1 cellular context compared by ENCODE assay signal in the genomic region with DNA sequence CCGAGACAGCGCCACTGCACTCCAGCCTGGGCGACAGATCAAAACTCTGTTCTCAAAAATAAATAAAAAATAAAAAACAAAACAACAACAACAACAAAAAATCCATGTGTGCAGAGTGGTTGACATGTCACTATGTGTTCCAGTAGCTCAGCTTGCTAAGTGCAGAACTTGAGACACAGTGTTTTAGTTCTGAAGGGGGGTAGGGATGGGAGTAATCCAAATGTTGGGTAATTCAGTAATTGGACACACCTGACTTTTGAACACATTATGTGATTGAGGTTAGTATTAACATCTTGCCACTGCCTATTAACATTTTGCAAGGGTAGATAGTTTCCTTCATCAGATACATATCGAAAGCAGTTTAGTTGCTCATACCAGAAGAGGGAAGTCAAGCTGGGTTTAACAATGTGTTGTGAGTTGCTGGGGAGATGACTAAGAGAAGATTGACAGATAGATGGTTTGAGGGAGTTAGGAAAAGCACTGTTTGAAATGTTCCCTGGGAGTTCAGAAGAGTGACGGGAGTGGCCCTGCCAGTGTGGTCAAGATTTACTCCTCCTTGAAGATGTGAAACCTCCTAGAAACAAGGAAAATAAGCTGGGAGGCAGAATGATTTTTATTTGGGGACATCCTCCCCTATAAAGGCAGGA.
TF ChIP-seq lines count a peak whose summit lies in the region.

No MANE protein-coding gene starts in this region.

TF ChIP-seq in H1, 55 proteins besides CTCF, POLR2A, EP300 and RAD21:
- TF ChIP-seq MAFK (IDR thresholded peaks at IDR 0.05; ENCODE audit: low read depth, low read length): no peak
- TF ChIP-seq SIN3A (conservative IDR thresholded peaks at IDR 0.05 in 1 of 2, IDR thresholded peaks at IDR 0.05 in 1 of 2; ENCODE audit: low read depth in 1 of 2, low read length in 2 of 2): no peak
- TF ChIP-seq SP2 (IDR thresholded peaks at IDR 0.05; ENCODE audit: low read length): no peak
- TF ChIP-seq BACH1 (IDR thresholded peaks at IDR 0.05; ENCODE audit: low read length): no peak
- no peak for TF ChIP-seq KDM5A (IDR thresholded peaks at IDR 0.05; ENCODE audit: low read length)
- TF ChIP-seq, protein P1, sequence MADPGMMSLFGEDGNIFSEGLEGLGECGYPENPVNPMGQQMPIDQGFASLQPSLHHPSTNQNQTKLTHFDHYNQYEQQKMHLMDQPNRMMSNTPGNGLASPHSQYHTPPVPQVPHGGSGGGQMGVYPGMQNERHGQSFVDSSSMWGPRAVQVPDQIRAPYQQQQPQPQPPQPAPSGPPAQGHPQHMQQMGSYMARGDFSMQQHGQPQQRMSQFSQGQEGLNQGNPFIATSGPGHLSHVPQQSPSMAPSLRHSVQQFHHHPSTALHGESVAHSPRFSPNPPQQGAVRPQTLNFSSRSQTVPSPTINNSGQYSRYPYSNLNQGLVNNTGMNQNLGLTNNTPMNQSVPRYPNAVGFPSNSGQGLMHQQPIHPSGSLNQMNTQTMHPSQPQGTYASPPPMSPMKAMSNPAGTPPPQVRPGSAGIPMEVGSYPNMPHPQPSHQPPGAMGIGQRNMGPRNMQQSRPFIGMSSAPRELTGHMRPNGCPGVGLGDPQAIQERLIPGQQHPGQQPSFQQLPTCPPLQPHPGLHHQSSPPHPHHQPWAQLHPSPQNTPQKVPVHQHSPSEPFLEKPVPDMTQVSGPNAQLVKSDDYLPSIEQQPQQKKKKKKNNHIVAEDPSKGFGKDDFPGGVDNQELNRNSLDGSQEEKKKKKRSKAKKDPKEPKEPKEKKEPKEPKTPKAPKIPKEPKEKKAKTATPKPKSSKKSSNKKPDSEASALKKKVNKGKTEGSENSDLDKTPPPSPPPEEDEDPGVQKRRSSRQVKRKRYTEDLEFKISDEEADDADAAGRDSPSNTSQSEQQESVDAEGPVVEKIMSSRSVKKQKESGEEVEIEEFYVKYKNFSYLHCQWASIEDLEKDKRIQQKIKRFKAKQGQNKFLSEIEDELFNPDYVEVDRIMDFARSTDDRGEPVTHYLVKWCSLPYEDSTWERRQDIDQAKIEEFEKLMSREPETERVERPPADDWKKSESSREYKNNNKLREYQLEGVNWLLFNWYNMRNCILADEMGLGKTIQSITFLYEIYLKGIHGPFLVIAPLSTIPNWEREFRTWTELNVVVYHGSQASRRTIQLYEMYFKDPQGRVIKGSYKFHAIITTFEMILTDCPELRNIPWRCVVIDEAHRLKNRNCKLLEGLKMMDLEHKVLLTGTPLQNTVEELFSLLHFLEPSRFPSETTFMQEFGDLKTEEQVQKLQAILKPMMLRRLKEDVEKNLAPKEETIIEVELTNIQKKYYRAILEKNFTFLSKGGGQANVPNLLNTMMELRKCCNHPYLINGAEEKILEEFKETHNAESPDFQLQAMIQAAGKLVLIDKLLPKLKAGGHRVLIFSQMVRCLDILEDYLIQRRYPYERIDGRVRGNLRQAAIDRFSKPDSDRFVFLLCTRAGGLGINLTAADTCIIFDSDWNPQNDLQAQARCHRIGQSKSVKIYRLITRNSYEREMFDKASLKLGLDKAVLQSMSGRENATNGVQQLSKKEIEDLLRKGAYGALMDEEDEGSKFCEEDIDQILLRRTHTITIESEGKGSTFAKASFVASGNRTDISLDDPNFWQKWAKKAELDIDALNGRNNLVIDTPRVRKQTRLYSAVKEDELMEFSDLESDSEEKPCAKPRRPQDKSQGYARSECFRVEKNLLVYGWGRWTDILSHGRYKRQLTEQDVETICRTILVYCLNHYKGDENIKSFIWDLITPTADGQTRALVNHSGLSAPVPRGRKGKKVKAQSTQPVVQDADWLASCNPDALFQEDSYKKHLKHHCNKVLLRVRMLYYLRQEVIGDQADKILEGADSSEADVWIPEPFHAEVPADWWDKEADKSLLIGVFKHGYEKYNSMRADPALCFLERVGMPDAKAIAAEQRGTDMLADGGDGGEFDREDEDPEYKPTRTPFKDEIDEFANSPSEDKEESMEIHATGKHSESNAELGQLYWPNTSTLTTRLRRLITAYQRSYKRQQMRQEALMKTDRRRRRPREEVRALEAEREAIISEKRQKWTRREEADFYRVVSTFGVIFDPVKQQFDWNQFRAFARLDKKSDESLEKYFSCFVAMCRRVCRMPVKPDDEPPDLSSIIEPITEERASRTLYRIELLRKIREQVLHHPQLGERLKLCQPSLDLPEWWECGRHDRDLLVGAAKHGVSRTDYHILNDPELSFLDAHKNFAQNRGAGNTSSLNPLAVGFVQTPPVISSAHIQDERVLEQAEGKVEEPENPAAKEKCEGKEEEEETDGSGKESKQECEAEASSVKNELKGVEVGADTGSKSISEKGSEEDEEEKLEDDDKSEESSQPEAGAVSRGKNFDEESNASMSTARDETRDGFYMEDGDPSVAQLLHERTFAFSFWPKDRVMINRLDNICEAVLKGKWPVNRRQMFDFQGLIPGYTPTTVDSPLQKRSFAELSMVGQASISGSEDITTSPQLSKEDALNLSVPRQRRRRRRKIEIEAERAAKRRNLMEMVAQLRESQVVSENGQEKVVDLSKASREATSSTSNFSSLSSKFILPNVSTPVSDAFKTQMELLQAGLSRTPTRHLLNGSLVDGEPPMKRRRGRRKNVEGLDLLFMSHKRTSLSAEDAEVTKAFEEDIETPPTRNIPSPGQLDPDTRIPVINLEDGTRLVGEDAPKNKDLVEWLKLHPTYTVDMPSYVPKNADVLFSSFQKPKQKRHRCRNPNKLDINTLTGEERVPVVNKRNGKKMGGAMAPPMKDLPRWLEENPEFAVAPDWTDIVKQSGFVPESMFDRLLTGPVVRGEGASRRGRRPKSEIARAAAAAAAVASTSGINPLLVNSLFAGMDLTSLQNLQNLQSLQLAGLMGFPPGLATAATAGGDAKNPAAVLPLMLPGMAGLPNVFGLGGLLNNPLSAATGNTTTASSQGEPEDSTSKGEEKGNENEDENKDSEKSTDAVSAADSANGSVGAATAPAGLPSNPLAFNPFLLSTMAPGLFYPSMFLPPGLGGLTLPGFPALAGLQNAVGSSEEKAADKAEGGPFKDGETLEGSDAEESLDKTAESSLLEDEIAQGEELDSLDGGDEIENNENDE (IDR thresholded peaks at IDR 0.05; ENCODE audit: insufficient replicate concordance, low read length): no peak
- TF ChIP-seq, protein P2, sequence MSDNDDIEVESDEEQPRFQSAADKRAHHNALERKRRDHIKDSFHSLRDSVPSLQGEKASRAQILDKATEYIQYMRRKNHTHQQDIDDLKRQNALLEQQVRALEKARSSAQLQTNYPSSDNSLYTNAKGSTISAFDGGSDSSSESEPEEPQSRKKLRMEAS (IDR thresholded peaks at IDR 0.05): no peak
- no peak for TF ChIP-seq TEAD4 (IDR thresholded peaks at IDR 0.05; ENCODE audit: low read depth, low read length)
- no peak for TF ChIP-seq JUN (IDR thresholded peaks at IDR 0.05; ENCODE audit: low read depth, low read length)
- no peak for TF ChIP-seq NRF1 (IDR thresholded peaks at IDR 0.05; ENCODE audit: low read depth, low read length)
TF ChIP-seq in H1: peak in this region for 0.
